7 cellular contexts compared by ENCODE assay signal in the genomic region with DNA sequence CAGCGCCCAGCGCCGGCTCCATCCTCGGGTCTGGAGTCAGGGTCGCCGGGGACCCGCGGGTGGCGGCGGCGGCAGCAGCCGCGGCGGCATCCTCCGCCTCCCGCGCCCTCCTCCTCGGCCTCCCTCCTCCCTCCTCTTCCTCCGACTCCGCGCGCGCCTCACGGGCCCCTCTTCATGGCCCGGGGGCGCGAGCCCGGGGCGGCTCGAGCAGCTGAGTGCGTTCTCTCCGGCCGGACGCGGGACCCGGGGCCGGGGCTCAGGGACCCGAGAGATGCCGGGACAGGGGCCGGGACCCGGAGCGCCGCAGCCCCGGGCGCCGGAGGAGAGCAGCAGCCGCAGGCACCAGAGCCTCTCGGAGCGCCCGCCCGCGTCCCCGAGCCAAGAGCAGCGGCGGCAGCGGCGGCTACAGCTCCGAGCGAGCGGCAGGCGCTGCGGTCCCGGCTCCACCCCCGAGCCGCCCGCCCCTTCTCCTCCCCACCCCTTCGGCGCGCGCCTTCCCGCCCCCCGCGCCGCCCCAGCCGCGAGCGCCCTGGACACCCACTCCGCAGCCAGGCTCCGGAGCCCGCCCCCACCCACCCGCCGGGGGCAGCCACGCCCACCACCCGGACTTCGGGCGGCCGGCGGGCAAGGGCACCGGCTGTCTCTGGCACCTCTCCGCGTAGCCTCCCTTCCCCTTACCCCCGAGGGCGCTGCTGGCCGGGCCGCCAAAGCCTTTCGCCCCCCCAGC. TPM values are rescaled to one million over a fixed set of nuclear protein-coding genes. Genes with fewer than 3 reads are reported as not detected.
DNase-seq lines count a peak whose midpoint lies in the region; ATAC-seq, FAIRE-seq and TF ChIP-seq lines count a peak whose summit lies in the region.

CHST1 (minus strand) TSS at position 417 of the 727 bp plus-strand sequence. CDS start 14,699 bp downstream, outside the sequence.

- H3K4me1 ChIP-seq in GM12878 (ENCODE audit: control insufficient read depth, insufficient read depth, low read length) (no peaks in the 10 kb centered on the region), iPS DF 6.9 (ENCODE audit: control insufficient read depth, insufficient read depth, low read length) (peaks cover 5% of the 10 kb centered on the region; the same call in 1 of the 2 replicates)

- TF ChIP-seq EP300 in GM12878 (IDR thresholded peaks at IDR 0.05; ENCODE audit: borderline replicate concordance in 1 of 2, control insufficient read depth in 1 of 2, low read depth in 2 of 2, low read length in 2 of 2) = no peak

- CTCF ChIA-PET in GM12878 (lab: Yijun Ruan, JAX) = no interaction called here

- H3K9ac ChIP-seq in GM12878 (ENCODE audit: control insufficient read depth, insufficient read depth, low read length) = no peak within 1 kb of the TSS

- H3K27me3 ChIP-seq in GM12878 (replicated peaks in 1 of 2; ENCODE audit: control insufficient read depth in 2 of 2, insufficient read depth in 2 of 2, low read length in 1 of 2) (peaks cover 21 to 28% of the 10 kb centered on the region in 2 experiments), iPS DF 6.9 (ENCODE audit: control insufficient read depth, insufficient read depth, low read length) (peaks cover 20% of the 10 kb centered on the region; the same call in 1 of the 2 replicates)

- H3K9me3 ChIP-seq in GM12878 (replicated peaks; ENCODE audit: control insufficient read depth, insufficient read depth, low read length) (no peaks in the 10 kb centered on the region), iPS DF 6.9 (ENCODE audit: control insufficient read depth, insufficient read depth, low read length) (no peaks in the 10 kb centered on the region)

- H4K20me1 ChIP-seq in GM12878 (ENCODE audit: control insufficient read depth, insufficient read depth) = no peaks in the 10 kb centered on the region

- no peaks in the 10 kb centered on the region for H3K79me2 ChIP-seq in GM12878 (ENCODE audit: control insufficient read depth, insufficient read depth, low read length)

- peak; percentile 64 for DNase-seq in Daoy (ENCODE audit: low read depth)
- peak; percentile 55 for DNase-seq in NCI-H1105 (lab: John Stamatoyannopoulos, UW)
- DNase-seq in GM12878 (ENCODE audit: low read depth, low spot score) = no peak
- DNase-seq in iPS DF 6.9 (ENCODE audit: low read depth, low spot score) = no peak
- DNase-seq in retinal pigment epithelial cell (ENCODE audit: low read depth) = no peak
- DNase-seq in SKM-1 (lab: John Stamatoyannopoulos, UW; ENCODE audit: unreplicated experiment) = no peak
- no peak for DNase-seq in DMS114 treated with DMSO at 0.1 percent for 48 hours (lab: John Stamatoyannopoulos, UW; ENCODE audit: unreplicated experiment)

- RAD21 ChIA-PET in GM12878 (lab: Charles Lee; ENCODE audit: unreplicated experiment) = no interaction called here

- WGBS in GM12878 (ENCODE audit: insufficient coverage, insufficient replicate concordance, low lambda C conversion rate, missing lambda C conversion rate) = 11% methylated on average over 11 of the region's 96 CpGs
- no CpG with 5 or more reads among the region's 96 CpGs for WGBS in iPS DF 6.9 (ENCODE audit: insufficient coverage, insufficient read length)

- FAIRE-seq in GM12878 (lab: Jason Lieb, UNC) = no peak

- H3K4me3 ChIP-seq in GM12878 (no peak within 1 kb of the TSS), iPS DF 6.9 (ENCODE audit: low read length) (peak within 1 kb of the TSS; percentile 61; the same call in 1 of the 2 replicates), retinal pigment epithelial cell (ENCODE audit: low read length) (peak within 1 kb of the TSS; percentile 35)

- no peak within 1 kb of the TSS for H2AFZ ChIP-seq in GM12878 (ENCODE audit: control insufficient read depth, low read depth, low read length)

- ATAC-seq in GM12878 = peak; percentile 29; the same call in 2 of the 3 replicates

- TF ChIP-seq RAD21 in GM12878 (IDR thresholded peaks at IDR 0.05; ENCODE audit: insufficient read depth, low read depth, low read length) = no peak

- TF ChIP-seq CTCF in GM12878 (IDR thresholded peaks at IDR 0.05 in 2 of 3, conservative IDR thresholded peaks at IDR 0.05 in 1 of 3; ENCODE audit: control insufficient read depth in 2 of 3, extremely low read depth in 1 of 3, insufficient read depth in 1 of 3, low read depth in 3 of 3, low read length in 3 of 3) = no peak
- TF ChIP-seq CTCF in retinal pigment epithelial cell (conservative IDR thresholded peaks at IDR 0.05; ENCODE audit: low read depth, low read length) = no peak

- H3K36me3 ChIP-seq in GM12878 (ENCODE audit: control insufficient read depth in 2 of 2, insufficient read depth in 2 of 2, low read length in 1 of 2) = no peaks in the 10 kb centered on the region
- no peaks in the 10 kb centered on the region; the same call in 1 of the 2 replicates for H3K36me3 ChIP-seq in iPS DF 6.9 (ENCODE audit: control insufficient read depth, insufficient read depth, low read length)

- no peak for TF ChIP-seq POLR2A in GM12878 (IDR thresholded peaks at IDR 0.05; ENCODE audit: low read depth, low read length)

- peak within 1 kb of the TSS; percentile 60; the same call in 1 of the 2 replicates for H3K4me2 ChIP-seq in GM12878 (ENCODE audit: control insufficient read depth, insufficient read depth)

- POLR2A ChIA-PET in GM12878 (lab: Charles Lee) = no interaction called here

- SMC1A ChIA-PET in GM12878 (lab: Charles Lee; ENCODE audit: uncharacterized antibody, unreplicated experiment) = no interaction called here

- BruUV-seq in GM12878 (replicated peaks; lab: Mats Ljungman, UMichigan) = no TSS peak

- H3K27ac ChIP-seq in GM12878 (ENCODE audit: control insufficient read depth, insufficient read depth) (no peak within 1 kb of the TSS), iPS DF 6.9 (ENCODE audit: low read length) (no peak within 1 kb of the TSS)

- in situ Hi-C loops in GM12878 (cut with MboI) = no loop called here

- intact Hi-C loops in GM12878 (cut with micrococcal nuclease; ENCODE audit: unreplicated experiment) = no loop called here

TF ChIP-seq in GM12878, 131 proteins besides CTCF, POLR2A, EP300 and RAD21:
- no peak for TF ChIP-seq NRF1 (conservative IDR thresholded peaks at IDR 0.05; ENCODE audit: low read depth, low read length)
- peak; percentile 97 for TF ChIP-seq SUZ12 (IDR thresholded peaks at IDR 0.05; ENCODE audit: unreplicated experiment)

RNA-seq across cellular contexts. Expression of gene CHST1, which starts in this region (rescaled TPM):
- total RNA-seq in Daoy (2014; rRNA removed; shearing (Covaris generic)) = 0.74 and 4.0 TPM in 2 replicates
- not detected in 2 replicates for total RNA-seq in GM12878 (2013; cell fraction: nucleolus; rRNA removed)
- not detected in 2 replicates for total RNA-seq in GM12878 (2014; rRNA removed)
- total RNA-seq in GM12878 (2014; rRNA removed; fragmentation: Illumina TruSeq; extraction: Trizol) = not detected in 2 replicates
- not detected in 2 replicates for total RNA-seq in GM12878 (2021)
- not detected for polyA plus RNA-seq in GM12878 (2011; ENCODE audit: low read depth)
- polyA plus RNA-seq in GM12878 (2011; rRNA removed) = not detected in 2 replicates
- 0.03 TPM in 1 of 2 replicates, not detected in the other for polyA plus RNA-seq in GM12878 (2011; cell fraction: cytosol; rRNA removed)
- polyA plus RNA-seq in GM12878 (2011; cell fraction: nucleus; rRNA removed) = 0.06 and 0.07 TPM in 2 replicates
- polyA plus RNA-seq in GM12878 (2012) = not detected in 2 replicates
- not detected in 2 replicates for polyA plus RNA-seq in GM12878 (2014; fragmentation: Illumina TruSeq; extraction: Trizol)
- not detected for polyA plus RNA-seq in GM12878 (2014; fragmentation: Nextera tagmentation; extraction: Ambion mirVana)
- polyA plus RNA-seq in GM12878 (2014; rRNA removed) = not detected in 2 replicates
- not detected for polyA plus RNA-seq in GM12878 (2016; fragmentation: Nextera tagmentation; extraction: Ambion mirVana)
- not detected in 2 replicates for polyA minus RNA-seq in GM12878 (2011; rRNA and poly(A)+ RNA removed)
- polyA minus RNA-seq in GM12878 (2011; cell fraction: cytosol; rRNA and poly(A)+ RNA removed) = not detected in 2 replicates
- polyA minus RNA-seq in GM12878 (2011; cell fraction: nucleus; rRNA and poly(A)+ RNA removed) = not detected in 2 replicates

Comparison
In these comparisons a context has a peak if more than half of its experiments do, and no peak if none do; other contexts are left out.
1. Peak in ATAC-seq and H3K4me2 ChIP-seq in GM12878; RNA of the gene not detected or under 1 TPM.
2. DNase-seq: peak in Daoy (single experiment) and NCI-H1105 (single experiment); none in GM12878 (single experiment), iPS DF 6.9 (single experiment), retinal pigment epithelial cell (single experiment), SKM-1 (single experiment) and DMS114 treated with DMSO at 0.1 percent for 48 hours (single experiment).